9 cellular contexts compared by ENCODE assay signal in the genomic region with DNA sequence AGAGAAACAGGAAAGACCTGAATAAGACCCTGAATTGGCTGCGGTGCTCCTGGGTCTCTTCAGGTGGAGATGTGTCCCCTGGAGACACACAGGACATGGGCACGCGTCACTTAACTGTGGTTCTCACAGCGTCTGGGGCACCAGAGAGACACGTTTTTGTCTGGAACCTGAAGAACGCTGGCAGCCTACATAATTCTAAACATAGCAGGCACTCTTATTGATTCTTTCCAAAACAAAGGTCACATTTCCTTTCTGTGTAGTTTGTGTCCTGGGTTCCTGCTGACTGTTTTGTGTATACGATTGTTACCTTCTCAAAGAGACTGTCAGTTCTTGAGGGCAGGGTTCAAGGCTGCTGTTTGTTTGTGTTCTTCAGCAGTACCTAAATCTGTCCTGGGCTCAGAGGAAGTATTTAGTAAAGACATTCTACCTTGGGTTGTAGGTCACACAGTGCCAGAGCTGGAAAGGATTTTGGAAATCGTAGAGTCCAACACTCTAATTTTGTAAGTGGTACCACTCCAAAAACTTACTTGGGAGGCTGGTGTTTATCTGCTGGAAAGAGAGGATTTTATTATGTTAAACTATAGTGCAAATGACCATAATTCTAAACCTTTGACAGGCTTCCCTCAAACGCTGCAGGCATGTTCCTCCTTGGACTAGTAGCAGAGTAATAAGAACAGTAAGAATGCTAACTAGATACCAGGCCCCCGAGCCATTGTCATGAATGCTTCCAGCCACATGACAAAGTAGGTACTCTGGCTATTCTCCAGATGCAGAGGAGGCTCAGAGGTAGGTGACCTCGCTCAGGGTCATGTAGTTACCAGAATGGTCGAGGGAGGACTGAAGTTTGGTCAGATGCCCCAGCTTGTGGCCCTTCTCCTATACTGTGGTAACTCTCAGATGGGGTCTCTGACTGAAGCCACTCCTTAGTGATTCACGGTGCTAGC.
DNase-seq lines count a peak whose midpoint lies in the region; ATAC-seq and TF ChIP-seq lines count a peak whose summit lies in the region.
"Had no signal": no experiment of that assay in that cellular context is flagged by ENCODE, and none has a peak within 500 bp of the region (broad histone marks: within the 10 kb centered on the region; RNA-seq: fewer than 3 reads in every experiment).

No MANE protein-coding gene starts in this region.

- H3K36me3 Mint-ChIP-seq in Calu3 (ENCODE audit: insufficient read depth, unreplicated experiment) = peaks cover 11% of the 10 kb centered on the region

- no peak overlapping the region for H2BK12ac ChIP-seq in trophoblast cell (ENCODE audit: low read length)

- BruUV-seq in Calu3 (replicated peaks; lab: Mats Ljungman, UMichigan) = no TSS peak

- no peak overlapping the region for H3K14ac ChIP-seq in trophoblast cell (ENCODE audit: low read length)

- no peak overlapping the region for H2BK5ac ChIP-seq in trophoblast cell (ENCODE audit: low read depth, low read length, poor library complexity)

- H3K27me3 Mint-ChIP-seq in Calu3 (ENCODE audit: unreplicated experiment) = no peaks in the 10 kb centered on the region

- no peak overlapping the region for H2BK120ac ChIP-seq in trophoblast cell (ENCODE audit: insufficient read depth, low read length, poor library complexity)

- H3K18ac ChIP-seq in trophoblast cell (ENCODE audit: low read length) = no peak overlapping the region

- no peak overlapping the region for H4K8ac ChIP-seq in trophoblast cell (ENCODE audit: low read depth, low read length)

- H2AK5ac ChIP-seq in trophoblast cell (ENCODE audit: low read length) = no peak overlapping the region

- WGBS in trophoblast cell (ENCODE audit: extremely low coverage, insufficient coverage, insufficient read length) = no CpG with 5 or more reads among the region's 13 CpGs
- 59 to 62% (median 61%) methylated on average over 13 of the region's 13 CpGs for WGBS in ovary, 3 donors

- H3K4me3 ChIP-seq in trophoblast cell (ENCODE audit: low read depth, low read length) = no peak overlapping the region
- no peak overlapping the region for H3K4me3 ChIP-seq in ovary
- H3K4me3 ChIP-seq: smooth muscle cell had no signal

- ATAC-seq in Right ventricle myocardium superior (ENCODE audit: poor library complexity) (peak; percentile 49), GM18873 (IDR thresholded peaks at IDR 0.05; ENCODE audit: low FRiP score, unreplicated experiment) (no peak)

- H3K27ac ChIP-seq in VCaP (0 out of 2 replicates have a peak overlapping the region, but pooled peaks have one; percentile 8), trophoblast cell (ENCODE audit: low read depth, low read length) (peak overlapping the region; percentile 57), ovary (peak overlapping the region in 1 of 2 donors; percentile 51)

- H3K36me3 ChIP-seq in trophoblast cell (ENCODE audit: control insufficient read depth in 1 of 2, insufficient read depth in 2 of 2, low read length in 2 of 2) (peaks cover 2 to 4% of the 10 kb centered on the region in 2 experiments), ovary (no peaks in the 10 kb centered on the region)

- no peak overlapping the region for H3K9ac ChIP-seq in trophoblast cell (ENCODE audit: low read length)

- intact Hi-C loops in Calu3 (cut with micrococcal nuclease; ENCODE audit: unreplicated experiment) (loop anchor here (1.0 to 2.0 kb wide), 4 partner anchors 18 to 165 kb away; partner anchors contain the start of gene DHRS3), Right ventricle myocardium superior (cut with DNase I) (no loop called here), ovary (cut with DNase I) (loop anchor here in 1 of 4 donors (10.0 kb wide), 1 partner anchor 91 kb away; no protein-coding TSS in a partner anchor)

- H2AFZ ChIP-seq in trophoblast cell (ENCODE audit: insufficient read depth, low read length, poor library complexity) = no peak overlapping the region

- no peak for TF ChIP-seq EP300 in ovary (IDR thresholded peaks at IDR 0.05)

- no peaks in the 10 kb centered on the region for H3K79me2 ChIP-seq in trophoblast cell (ENCODE audit: control insufficient read depth, insufficient read depth, low read length, poor library complexity)

- no peaks in the 10 kb centered on the region for H3K9me3 Mint-ChIP-seq in Calu3 (ENCODE audit: low read depth, unreplicated experiment)

- no peaks in the 10 kb centered on the region for H3K79me1 ChIP-seq in trophoblast cell (ENCODE audit: low read length)

- no peak overlapping the region for H3K23ac ChIP-seq in trophoblast cell (ENCODE audit: low read length)

- H4K12ac ChIP-seq in trophoblast cell (ENCODE audit: low read depth, low read length) = no peak overlapping the region

- H3K9me3 ChIP-seq in trophoblast cell (ENCODE audit: insufficient read depth, low read depth, low read length) (no peaks in the 10 kb centered on the region), ovary (no peaks in the 10 kb centered on the region)

- H3K4ac ChIP-seq in trophoblast cell (ENCODE audit: low read depth, low read length) = no peak overlapping the region

- CTCF ChIA-PET in Calu3 (lab: Charles Lee) = interaction anchor here (0.6 to 0.8 kb wide), 2 partner anchors 161 to 166 kb away, joined by 3 to 6 read pairs; no protein-coding TSS in a partner anchor

- DNase-seq in Calu3 = no peak
- DNase-seq in Right ventricle myocardium superior = no peak
- DNase-seq in trophoblast cell = peak; percentile 67 to 73
- DNase-seq in ovary = no peak
- DNase-seq in NCI-H146 treated with DMSO at 0.1 percent for 48 hours (lab: John Stamatoyannopoulos, UW; ENCODE audit: unreplicated experiment) = no peak
- no peak for DNase-seq in cerebellum (ENCODE audit: low spot score)

- no peak for TF ChIP-seq POLR2A in ovary (IDR thresholded peaks at IDR 0.05)

- peaks cover 39% of the 10 kb centered on the region for H3K4me1 Mint-ChIP-seq in Calu3 (ENCODE audit: low read depth, unreplicated experiment)

- no peak for TF ChIP-seq CTCF in Calu3 (IDR thresholded peaks at IDR 0.05; ENCODE audit: unreplicated experiment)
- TF ChIP-seq CTCF in VCaP (conservative IDR thresholded peaks at IDR 0.05) = no peak
- no peak for TF ChIP-seq CTCF in ovary (IDR thresholded peaks at IDR 0.05)

- peaks cover 6 to 16% of the 10 kb centered on the region in 2 experiments for H3K4me1 ChIP-seq in trophoblast cell (ENCODE audit: control insufficient read depth in 1 of 2, insufficient read depth in 2 of 2, low read length in 2 of 2)
- peaks cover 26% of the 10 kb centered on the region for H3K4me1 ChIP-seq in ovary (ENCODE audit: insufficient read depth)

- no peak overlapping the region for H4K91ac ChIP-seq in trophoblast cell (ENCODE audit: low read depth, low read length)

- no peak overlapping the region for H3K4me2 ChIP-seq in trophoblast cell (ENCODE audit: low read length)
- H3K4me2 ChIP-seq: smooth muscle cell had no signal

- H3K27ac Mint-ChIP-seq in Calu3 (ENCODE audit: unreplicated experiment) = peak overlapping the region; percentile 83

- H3K27me3 ChIP-seq in trophoblast cell (ENCODE audit: insufficient read depth, low read length) = no peaks in the 10 kb centered on the region
- no peaks in the 10 kb centered on the region for H3K27me3 ChIP-seq in ovary

- H3K4me3 Mint-ChIP-seq in Calu3 (ENCODE audit: low read depth, unreplicated experiment) = no peak overlapping the region

Comparison
In these comparisons a context has a peak if more than half of its experiments do, and no peak if none do; other contexts are left out.
1. DNase-seq: peak in trophoblast cell (2 of 2); none in Calu3 (single experiment), Right ventricle myocardium superior (single experiment), ovary (0 of 5), NCI-H146 treated with DMSO at 0.1 percent for 48 hours (single experiment) and cerebellum (single experiment).